In genomic region chr3:79012530-79012913, GRCh38 we compare ENCODE assay signal across 1 cellular context.
TF ChIP-seq lines count a peak whose summit lies in the region.

No MANE protein-coding gene starts in this region.

TF ChIP-seq in H1, 55 proteins besides CTCF, POLR2A, EP300 and RAD21:
- no peak for TF ChIP-seq ATF2 (IDR thresholded peaks at IDR 0.05; ENCODE audit: low read length)
- no peak for TF ChIP-seq SIX5 (IDR thresholded peaks at IDR 0.05; ENCODE audit: low read depth, low read length)
- no peak for TF ChIP-seq NRF1 (IDR thresholded peaks at IDR 0.05; ENCODE audit: low read depth, low read length)
- TF ChIP-seq KDM4A (IDR thresholded peaks at IDR 0.05; ENCODE audit: low read depth, low read length, severe bottlenecking): no peak
- TF ChIP-seq FOSL1 (IDR thresholded peaks at IDR 0.05; ENCODE audit: insufficient read depth, low read depth, low read length): no peak
- no peak for TF ChIP-seq CHD7 (IDR thresholded peaks at IDR 0.05; ENCODE audit: insufficient replicate concordance, low read length)
- no peak for TF ChIP-seq TEAD4 (IDR thresholded peaks at IDR 0.05; ENCODE audit: low read depth, low read length)
- TF ChIP-seq CHD1 (IDR thresholded peaks at IDR 0.05; ENCODE audit: low read depth, low read length): no peak
- no peak for TF ChIP-seq CEBPB (IDR thresholded peaks at IDR 0.05; ENCODE audit: low read depth, low read length)
- no peak for TF ChIP-seq TCF12 (IDR thresholded peaks at IDR 0.05; ENCODE audit: low read depth, low read length)
- no peak for TF ChIP-seq GTF2F1 (IDR thresholded peaks at IDR 0.05; ENCODE audit: borderline replicate concordance, low read depth, low read length)
- TF ChIP-seq CHD2 (IDR thresholded peaks at IDR 0.05; ENCODE audit: low read length): no peak
- TF ChIP-seq EGR1 (IDR thresholded peaks at IDR 0.05; ENCODE audit: borderline replicate concordance, low read depth, low read length): no peak
- no peak for TF ChIP-seq POLR2AphosphoS5 (IDR thresholded peaks at IDR 0.05; ENCODE audit: low read depth, low read length)
- no peak for TF ChIP-seq BRCA1 (IDR thresholded peaks at IDR 0.05; ENCODE audit: low read depth, low read length)
- no peak for TF ChIP-seq SIN3A (conservative IDR thresholded peaks at IDR 0.05 in 1 of 2, IDR thresholded peaks at IDR 0.05 in 1 of 2; ENCODE audit: low read depth in 1 of 2, low read length in 2 of 2)
- TF ChIP-seq CBX5 (IDR thresholded peaks at IDR 0.05; ENCODE audit: low read depth, low read length): no peak
- TF ChIP-seq RNF2 (IDR thresholded peaks at IDR 0.05; ENCODE audit: borderline replicate concordance, low read depth, low read length, missing control alignments, poor library complexity, severe bottlenecking): no peak
